In genomic region chr10:77168161-77168560, GRCh38 we compare ENCODE assay signal across 17 cellular contexts.
DNase-seq lines count a peak whose midpoint lies in the region; ATAC-seq and TF ChIP-seq lines count a peak whose summit lies in the region.
"Had no signal": no experiment of that assay in that cellular context is flagged by ENCODE, and none has a peak within 500 bp of the region (broad histone marks: within the 10 kb centered on the region; RNA-seq: fewer than 3 reads in every experiment).

No MANE protein-coding gene starts in this region.

- H3K9me3 Mint-ChIP-seq in activated T-cell treated with anti-CD3 and anti-CD28 coated beads, Interleukin-2, amount 50 U/mL, for 4 hours = no peaks in the 10 kb centered on the region
- H3K9me3 Mint-ChIP-seq: CD8-positive, alpha-beta memory T cell; HFFc6 had no signal

- no peak for TF ChIP-seq CTCF in 22Rv1 (IDR thresholded peaks at IDR 0.05)
- TF ChIP-seq CTCF in HEK293 (tag by site-specific recombination; IDR thresholded peaks at IDR 0.05) = no peak
- no peak for TF ChIP-seq CTCF in Panc1 (IDR thresholded peaks at IDR 0.05)
- no peak for TF ChIP-seq CTCF in Peyer's patch (IDR thresholded peaks at IDR 0.05)

- H3K36me3 Mint-ChIP-seq in activated T-cell treated with anti-CD3 and anti-CD28 coated beads, Interleukin-2, amount 50 U/mL, for 4 hours (ENCODE audit: insufficient read depth) = no peaks in the 10 kb centered on the region
- H3K36me3 Mint-ChIP-seq: CD8-positive, alpha-beta memory T cell had no signal

- H3K36me3 ChIP-seq in HEK293 (ENCODE audit: control insufficient read depth in 2 of 2, insufficient read depth in 1 of 2, low read length in 2 of 2) (no peaks in the 10 kb centered on the region), Panc1 (ENCODE audit: control insufficient read depth, insufficient read depth, low read length) (no peaks in the 10 kb centered on the region), Peyer's patch (no peaks in the 10 kb centered on the region)
- H3K36me3 ChIP-seq: SJSA1 had no signal

- ATAC-seq in Panc1 (peak; percentile 36; the same call in 1 of the 2 replicates), esophagus mucosa (peak; percentile 86)
- ATAC-seq in activated T-cell treated with anti-CD3 and anti-CD28 coated beads, Interleukin-2, amount 50 U/mL, for 4 hours = no peak

- POLR2A ChIA-PET in HEK293 (lab: Yijun Ruan, JAX) (no interaction called here), Panc1 (lab: Charles Lee) (interaction anchor here (0.6 kb wide), 2 partner anchors 51 to 227 kb away, joined by 3 read pairs; no protein-coding TSS in a partner anchor)

- no peaks in the 10 kb centered on the region for H3K27me3 ChIP-seq in Panc1 (ENCODE audit: control insufficient read depth, insufficient read depth, low read length)
- H3K27me3 ChIP-seq in Peyer's patch = no peaks in the 10 kb centered on the region
- H3K27me3 ChIP-seq: SJSA1 had no signal

- in situ Hi-C loops in Panc1 (cut with HindIII; ENCODE audit: low pct_unique_long_range_greater_than_20kb, low sequenced_read_pairs) = no loop called here

- H3K4me1 Mint-ChIP-seq in activated T-cell treated with anti-CD3 and anti-CD28 coated beads, Interleukin-2, amount 50 U/mL, for 4 hours (ENCODE audit: low read depth) = peaks cover 4% of the 10 kb centered on the region

- DNase-seq in Panc1 (ENCODE audit: low read depth, low spot score) (no peak), Peyer's patch (no peak), ureter (ENCODE audit: low spot score) (no peak)
- no peak for DNase-seq in activated T-cell treated with anti-CD3 and anti-CD28 coated beads, Interleukin-2, amount 50 U/mL, for 4 hours
- DNase-seq: C1 segment of cervical spinal cord; CD8-positive, alpha-beta memory T cell; HFFc6; KG1; NCI-H1417 treated with DMSO at 0.1 percent for 48 hours; NCI-H2029 treated with DMSO at 0.1 percent for 48 hours; NCI-H2171 treated with DMSO at 0.1 percent for 48 hours; NCI-H446; NCI-H526 treated with DMSO at 0.1 percent for 48 hours had no signal

- peaks cover 24% of the 10 kb centered on the region for H3K27me3 Mint-ChIP-seq in activated T-cell treated with anti-CD3 and anti-CD28 coated beads, Interleukin-2, amount 50 U/mL, for 4 hours (ENCODE audit: low read depth)

- H3K4me1 ChIP-seq in HEK293 (ENCODE audit: control insufficient read depth, insufficient read depth, low read length) (no peaks in the 10 kb centered on the region), Panc1 (ENCODE audit: control insufficient read depth, insufficient read depth, low read length) (peaks cover 23% of the 10 kb centered on the region), Peyer's patch (no peaks in the 10 kb centered on the region)

- H3K9me3 ChIP-seq in HEK293 (ENCODE audit: control insufficient read depth, insufficient read depth, low read depth, low read length) = no peaks in the 10 kb centered on the region
- no peaks in the 10 kb centered on the region for H3K9me3 ChIP-seq in Panc1 (ENCODE audit: control insufficient read depth, insufficient read depth, low read depth, low read length)
- H3K9me3 ChIP-seq in Peyer's patch = no peaks in the 10 kb centered on the region
- H3K9me3 ChIP-seq: SJSA1 had no signal

- H3K4me3 ChIP-seq in HEK293 (ENCODE audit: low read depth, low read length) (no peak overlapping the region), Panc1 (ENCODE audit: low read depth in 2 of 2, low read length in 2 of 2) (no peak overlapping the region), Peyer's patch (no peak overlapping the region)
- H3K4me3 ChIP-seq: SJSA1 had no signal

- CTCF ChIA-PET in HEK293 (lab: Yijun Ruan, JAX) = interaction anchor here (0.8 to 21.6 kb wide), 6 partner anchors 11 to 589 kb away, joined by 3 to 512 read pairs (median 6); partner anchors contain the start of gene KCNMA1
- CTCF ChIA-PET in Panc1 (lab: Charles Lee) = interaction anchor here (0.6 kb wide), 1 partner anchor 466 kb away, joined by 4 read pairs; no protein-coding TSS in a partner anchor

- peak overlapping the region; percentile 36 for H3K27ac ChIP-seq in 22Rv1
- H3K27ac ChIP-seq in HEK293 (ENCODE audit: extremely low read depth, low read depth, low read length) = no peak overlapping the region
- no peak overlapping the region for H3K27ac ChIP-seq in Panc1 (ENCODE audit: low read length)
- peak overlapping the region in 1 of 4 donors; percentile 6 for H3K27ac ChIP-seq in Peyer's patch
- H3K27ac ChIP-seq: SJSA1 had no signal

- no peak for TF ChIP-seq POLR2A in Peyer's patch (IDR thresholded peaks at IDR 0.05)

- BruUV-seq in Panc1 (replicated peaks; lab: Mats Ljungman, UMichigan) = no TSS peak

- intact Hi-C loops in Panc1 (cut with micrococcal nuclease; ENCODE audit: unreplicated experiment) = loop anchor here (5.0 kb wide), 2 partner anchors 229 to 544 kb away; no protein-coding TSS in a partner anchor

- no peak overlapping the region for H3K4me3 Mint-ChIP-seq in activated T-cell treated with anti-CD3 and anti-CD28 coated beads, Interleukin-2, amount 50 U/mL, for 4 hours
- H3K4me3 Mint-ChIP-seq: CD8-positive, alpha-beta memory T cell; HFFc6 had no signal

TF ChIP-seq in HEK293, 187 proteins besides CTCF, POLR2A, EP300 and RAD21:
- TF ChIP-seq PRDM10 (tag by site-specific recombination; IDR thresholded peaks at IDR 0.05) (peak; percentile 37; the same call in 1 of the 2 replicates), ZNF664 (tag by site-specific recombination; IDR thresholded peaks at IDR 0.05) (0 out of 2 replicates have a peak, but pooled peaks have one; percentile 41), ZNF16 (tag by site-specific recombination; IDR thresholded peaks at IDR 0.05; ENCODE audit: low read depth) (no peak)

Comparison
In these comparisons a context has a peak if more than half of its experiments do, and no peak if none do; other contexts are left out.
1. ATAC-seq: peak in Panc1 (single experiment) and esophagus mucosa (single experiment); none in activated T-cell treated with anti-CD3 and anti-CD28 coated beads, Interleukin-2, amount 50 U/mL, for 4 hours (0 of 2).